2 cellular contexts compared by ENCODE assay signal in the genomic region with DNA sequence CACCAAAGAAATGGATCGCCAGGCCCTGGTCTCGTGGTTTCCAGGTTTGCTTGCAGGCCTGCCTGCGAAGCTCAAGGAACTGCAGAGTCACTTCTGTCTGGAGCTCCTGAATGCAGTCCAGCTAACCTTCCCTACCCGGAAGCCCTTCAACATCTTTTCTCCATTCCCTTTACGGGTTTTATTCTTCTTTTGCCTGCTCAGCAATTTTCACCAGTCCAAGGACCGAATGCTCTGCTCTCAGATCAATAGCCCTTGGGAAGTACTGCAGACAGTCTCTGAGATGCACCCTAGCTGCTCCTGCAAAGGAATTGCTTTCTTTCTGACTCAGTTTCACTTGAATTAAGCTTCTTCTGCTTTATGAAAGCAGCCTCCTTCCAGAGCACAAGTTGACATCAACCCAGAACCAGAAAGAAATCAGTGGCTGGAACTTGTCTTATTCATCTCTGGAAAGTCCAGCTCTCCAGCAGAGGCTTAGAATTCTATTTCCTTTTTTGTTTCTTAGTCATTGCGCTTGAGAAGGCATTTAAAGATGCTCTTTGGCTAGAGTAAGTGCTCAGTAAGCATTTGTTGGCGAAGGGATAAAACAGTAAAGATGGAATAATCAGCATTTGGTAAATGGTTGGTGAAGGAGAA.
TF ChIP-seq lines count a peak whose summit lies in the region.

No MANE protein-coding gene starts in this region.

TF ChIP-seq in IMR-90, 13 proteins besides CTCF, POLR2A, EP300 and RAD21:
- TF ChIP-seq, protein P1, sequence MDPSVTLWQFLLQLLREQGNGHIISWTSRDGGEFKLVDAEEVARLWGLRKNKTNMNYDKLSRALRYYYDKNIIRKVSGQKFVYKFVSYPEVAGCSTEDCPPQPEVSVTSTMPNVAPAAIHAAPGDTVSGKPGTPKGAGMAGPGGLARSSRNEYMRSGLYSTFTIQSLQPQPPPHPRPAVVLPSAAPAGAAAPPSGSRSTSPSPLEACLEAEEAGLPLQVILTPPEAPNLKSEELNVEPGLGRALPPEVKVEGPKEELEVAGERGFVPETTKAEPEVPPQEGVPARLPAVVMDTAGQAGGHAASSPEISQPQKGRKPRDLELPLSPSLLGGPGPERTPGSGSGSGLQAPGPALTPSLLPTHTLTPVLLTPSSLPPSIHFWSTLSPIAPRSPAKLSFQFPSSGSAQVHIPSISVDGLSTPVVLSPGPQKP (IDR thresholded peaks at IDR 0.05; ENCODE audit: borderline replicate concordance, low read depth, low read length), result no peak
- peak; percentile 93 for TF ChIP-seq MAFK (IDR thresholded peaks at IDR 0.05; ENCODE audit: low read depth, low read length)

TF ChIP-seq in HEK293T, 16 proteins besides CTCF, POLR2A, EP300 and RAD21:
- no peak for TF ChIP-seq ARNT (IDR thresholded peaks at IDR 0.05)
- TF ChIP-seq FOXK2 (IDR thresholded peaks at IDR 0.05), result no peak
- no peak for TF ChIP-seq BHLHE40 (IDR thresholded peaks at IDR 0.05; ENCODE audit: borderline replicate concordance)
- TF ChIP-seq LEF1 (IDR thresholded peaks at IDR 0.05; ENCODE audit: borderline replicate concordance), result no peak
- no peak for TF ChIP-seq NFRKB (IDR thresholded peaks at IDR 0.05)
- no peak for TF ChIP-seq ZNF384 (IDR thresholded peaks at IDR 0.05)
- TF ChIP-seq FOXA1 (IDR thresholded peaks at IDR 0.05), result no peak
- TF ChIP-seq SUZ12 (IDR thresholded peaks at IDR 0.05), result no peak
- TF ChIP-seq, protein P2, sequence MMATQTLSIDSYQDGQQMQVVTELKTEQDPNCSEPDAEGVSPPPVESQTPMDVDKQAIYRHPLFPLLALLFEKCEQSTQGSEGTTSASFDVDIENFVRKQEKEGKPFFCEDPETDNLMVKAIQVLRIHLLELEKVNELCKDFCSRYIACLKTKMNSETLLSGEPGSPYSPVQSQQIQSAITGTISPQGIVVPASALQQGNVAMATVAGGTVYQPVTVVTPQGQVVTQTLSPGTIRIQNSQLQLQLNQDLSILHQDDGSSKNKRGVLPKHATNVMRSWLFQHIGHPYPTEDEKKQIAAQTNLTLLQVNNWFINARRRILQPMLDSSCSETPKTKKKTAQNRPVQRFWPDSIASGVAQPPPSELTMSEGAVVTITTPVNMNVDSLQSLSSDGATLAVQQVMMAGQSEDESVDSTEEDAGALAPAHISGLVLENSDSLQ (IDR thresholded peaks at IDR 0.05), result no peak
